In the genomic region with DNA sequence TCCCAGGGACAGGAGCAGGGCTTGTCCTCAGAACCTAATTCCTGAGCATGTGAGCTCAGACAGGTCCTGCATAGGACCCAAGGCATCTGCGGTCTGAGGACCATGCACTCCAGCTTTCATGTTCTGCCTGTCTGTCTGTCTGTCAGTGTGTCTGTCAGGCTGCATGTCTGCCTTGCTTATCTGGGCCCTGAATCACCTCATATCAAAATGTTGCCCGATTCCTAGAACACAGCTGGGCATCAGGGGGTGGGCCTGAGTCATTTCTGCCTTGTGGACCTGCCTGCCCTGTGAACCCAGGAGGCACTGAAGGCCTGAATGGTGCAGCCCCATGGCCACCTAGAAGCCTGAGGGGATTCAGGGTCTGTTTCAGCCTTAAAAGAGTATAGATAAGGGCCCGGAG, we compare ENCODE assay signal across 1 cellular context.
TF ChIP-seq lines count a peak whose summit lies in the region.

No MANE protein-coding gene starts in this region.

TF ChIP-seq in IMR-90, 13 proteins besides CTCF, POLR2A, EP300 and RAD21 (continued from another document):
- TF ChIP-seq FOS (IDR thresholded peaks at IDR 0.05; ENCODE audit: low read depth, low read length) (no peak), CEBPB (IDR thresholded peaks at IDR 0.05; ENCODE audit: low read depth, low read length) (no peak), SMC3 (IDR thresholded peaks at IDR 0.05; ENCODE audit: low read depth, low read length) (no peak)
- TF ChIP-seq, protein P1, sequence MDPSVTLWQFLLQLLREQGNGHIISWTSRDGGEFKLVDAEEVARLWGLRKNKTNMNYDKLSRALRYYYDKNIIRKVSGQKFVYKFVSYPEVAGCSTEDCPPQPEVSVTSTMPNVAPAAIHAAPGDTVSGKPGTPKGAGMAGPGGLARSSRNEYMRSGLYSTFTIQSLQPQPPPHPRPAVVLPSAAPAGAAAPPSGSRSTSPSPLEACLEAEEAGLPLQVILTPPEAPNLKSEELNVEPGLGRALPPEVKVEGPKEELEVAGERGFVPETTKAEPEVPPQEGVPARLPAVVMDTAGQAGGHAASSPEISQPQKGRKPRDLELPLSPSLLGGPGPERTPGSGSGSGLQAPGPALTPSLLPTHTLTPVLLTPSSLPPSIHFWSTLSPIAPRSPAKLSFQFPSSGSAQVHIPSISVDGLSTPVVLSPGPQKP (IDR thresholded peaks at IDR 0.05; ENCODE audit: borderline replicate concordance, low read depth, low read length), result no peak
